Comparison of ENCODE assay signal across 23 cellular contexts in genomic region chr6:79010422-79010821, GRCh38.
"Had no signal": no experiment of that assay in that cellular context is flagged by ENCODE, and none has a peak within 500 bp of the region (broad histone marks: within the 10 kb centered on the region; RNA-seq: fewer than 3 reads in every experiment).

No MANE protein-coding gene starts in this region.

- ATAC-seq: foreskin keratinocyte; left colon; naive thymus-derived CD4-positive, alpha-beta T cell; psoas muscle; right lobe of liver; stimulated activated naive B cell treated with anti-CD40 and anti-IgM and Interleukin-4, amounts not matched to agents 10 μg/mL and 1 μg/mL and 100 μg/mL, for 72 hours had no signal

- H3K4me3 Mint-ChIP-seq: naive thymus-derived CD4-positive, alpha-beta T cell; nephron; stimulated activated naive B cell treated with anti-CD40 and anti-IgM and Interleukin-4, amounts not matched to agents 10 μg/mL and 1 μg/mL and 100 μg/mL, for 72 hours; stimulated activated naive CD8-positive, alpha-beta T cell treated with anti-CD3 and anti-CD28 coated beads, Interleukin-15, Interleukin-2, amounts not matched to agents 100 ng/mL and 50 ng/mL, for 24 hours had no signal

- H3K27ac Mint-ChIP-seq: nephron; stimulated activated naive B cell treated with anti-CD40 and anti-IgM and Interleukin-4, amounts not matched to agents 10 μg/mL and 1 μg/mL and 100 μg/mL, for 72 hours; stimulated activated naive CD8-positive, alpha-beta T cell treated with anti-CD3 and anti-CD28 coated beads, Interleukin-15, Interleukin-2, amounts not matched to agents 100 ng/mL and 50 ng/mL, for 24 hours had no signal

- H3K4me1 Mint-ChIP-seq: stimulated activated naive B cell treated with anti-CD40 and anti-IgM and Interleukin-4, amounts not matched to agents 10 μg/mL and 1 μg/mL and 100 μg/mL, for 72 hours had no signal

- H3K9me3 Mint-ChIP-seq: naive thymus-derived CD4-positive, alpha-beta T cell; nephron; stimulated activated naive B cell treated with anti-CD40 and anti-IgM and Interleukin-4, amounts not matched to agents 10 μg/mL and 1 μg/mL and 100 μg/mL, for 72 hours; stimulated activated naive CD8-positive, alpha-beta T cell treated with anti-CD3 and anti-CD28 coated beads, Interleukin-15, Interleukin-2, amounts not matched to agents 100 ng/mL and 50 ng/mL, for 24 hours had no signal

- DNase-seq: dermis blood vessel endothelial cell; effector memory CD4-positive, alpha-beta T cell; foreskin keratinocyte; glutamatergic neuron; heart right ventricle; hippocampal formation; left colon; mesenchymal stem cell; midbrain; naive thymus-derived CD4-positive, alpha-beta T cell; nucleus accumbens; psoas muscle; right lobe of liver; small intestine; stimulated activated CD4-positive, alpha-beta T cell treated with anti-CD3 and anti-CD28 coated beads, Interleukin-15, amount 100 ng/mL, for 24 hours; stimulated activated CD4-positive, alpha-beta T cell treated with anti-CD3 and anti-CD28 coated beads, Interleukin-2, amount 100 ng/mL, for 48 hours; stimulated activated naive B cell treated with anti-CD40 and anti-IgM and Interleukin-4, amounts not matched to agents 10 μg/mL and 1 μg/mL and 100 μg/mL, for 72 hours; upper lobe of left lung had no signal

- FAIRE-seq: endothelial cell of umbilical vein, islet of Langerhans, urothelium cell line had no signal

- H3K27me3 Mint-ChIP-seq: naive thymus-derived CD4-positive, alpha-beta T cell; stimulated activated naive B cell treated with anti-CD40 and anti-IgM and Interleukin-4, amounts not matched to agents 10 μg/mL and 1 μg/mL and 100 μg/mL, for 72 hours; stimulated activated naive CD8-positive, alpha-beta T cell treated with anti-CD3 and anti-CD28 coated beads, Interleukin-15, Interleukin-2, amounts not matched to agents 100 ng/mL and 50 ng/mL, for 24 hours had no signal
